In the genomic region with DNA sequence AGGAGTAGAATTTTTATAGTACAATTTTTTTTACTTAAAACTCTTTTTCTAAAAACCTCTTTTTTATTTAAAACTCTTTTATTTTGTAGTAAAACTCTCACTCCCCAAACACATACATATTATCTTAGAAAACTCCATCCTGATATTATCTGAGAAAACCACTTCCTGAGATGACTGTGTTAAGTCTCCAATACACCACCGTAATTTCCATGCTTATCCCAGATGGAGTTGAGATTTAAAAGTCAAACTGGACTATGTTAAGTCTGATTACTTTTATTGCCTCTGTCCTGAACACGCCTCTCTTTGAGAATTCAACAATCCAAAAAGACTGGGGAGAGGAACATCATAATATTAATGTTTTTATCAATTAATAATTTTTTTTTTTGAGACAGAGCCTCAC, we compare ENCODE assay signal across 1 cellular context.
TF ChIP-seq lines count a peak whose summit lies in the region.

No MANE protein-coding gene starts in this region.

TF ChIP-seq in IMR-90, 13 proteins besides CTCF, POLR2A, EP300 and RAD21:
- TF ChIP-seq SMC3 (IDR thresholded peaks at IDR 0.05; ENCODE audit: low read depth, low read length) (no peak), MAFK (IDR thresholded peaks at IDR 0.05; ENCODE audit: low read depth, low read length) (no peak), CHD1 (IDR thresholded peaks at IDR 0.05; ENCODE audit: low read depth, low read length) (no peak), MXI1 (IDR thresholded peaks at IDR 0.05; ENCODE audit: borderline replicate concordance, low read depth, low read length) (no peak), RCOR1 (IDR thresholded peaks at IDR 0.05; ENCODE audit: insufficient replicate concordance, low read length) (no peak), FOS (IDR thresholded peaks at IDR 0.05; ENCODE audit: low read depth, low read length) (no peak), NFE2L2 (IDR thresholded peaks at IDR 0.05; ENCODE audit: low read depth, low read length) (no peak), MAZ (IDR thresholded peaks at IDR 0.05; ENCODE audit: borderline replicate concordance, low read depth, low read length) (no peak), RFX5 (IDR thresholded peaks at IDR 0.05; ENCODE audit: low read depth, low read length) (no peak), BHLHE40 (IDR thresholded peaks at IDR 0.05; ENCODE audit: low read depth, low read length) (no peak), CEBPB (IDR thresholded peaks at IDR 0.05; ENCODE audit: low read depth, low read length) (no peak)
- TF ChIP-seq, protein P1, sequence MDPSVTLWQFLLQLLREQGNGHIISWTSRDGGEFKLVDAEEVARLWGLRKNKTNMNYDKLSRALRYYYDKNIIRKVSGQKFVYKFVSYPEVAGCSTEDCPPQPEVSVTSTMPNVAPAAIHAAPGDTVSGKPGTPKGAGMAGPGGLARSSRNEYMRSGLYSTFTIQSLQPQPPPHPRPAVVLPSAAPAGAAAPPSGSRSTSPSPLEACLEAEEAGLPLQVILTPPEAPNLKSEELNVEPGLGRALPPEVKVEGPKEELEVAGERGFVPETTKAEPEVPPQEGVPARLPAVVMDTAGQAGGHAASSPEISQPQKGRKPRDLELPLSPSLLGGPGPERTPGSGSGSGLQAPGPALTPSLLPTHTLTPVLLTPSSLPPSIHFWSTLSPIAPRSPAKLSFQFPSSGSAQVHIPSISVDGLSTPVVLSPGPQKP (IDR thresholded peaks at IDR 0.05; ENCODE audit: borderline replicate concordance, low read depth, low read length) = no peak
- TF ChIP-seq, protein P2, sequence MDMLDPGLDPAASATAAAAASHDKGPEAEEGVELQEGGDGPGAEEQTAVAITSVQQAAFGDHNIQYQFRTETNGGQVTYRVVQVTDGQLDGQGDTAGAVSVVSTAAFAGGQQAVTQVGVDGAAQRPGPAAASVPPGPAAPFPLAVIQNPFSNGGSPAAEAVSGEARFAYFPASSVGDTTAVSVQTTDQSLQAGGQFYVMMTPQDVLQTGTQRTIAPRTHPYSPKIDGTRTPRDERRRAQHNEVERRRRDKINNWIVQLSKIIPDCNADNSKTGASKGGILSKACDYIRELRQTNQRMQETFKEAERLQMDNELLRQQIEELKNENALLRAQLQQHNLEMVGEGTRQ (IDR thresholded peaks at IDR 0.05; ENCODE audit: low read depth, low read length) = no peak
